In the genomic region with DNA sequence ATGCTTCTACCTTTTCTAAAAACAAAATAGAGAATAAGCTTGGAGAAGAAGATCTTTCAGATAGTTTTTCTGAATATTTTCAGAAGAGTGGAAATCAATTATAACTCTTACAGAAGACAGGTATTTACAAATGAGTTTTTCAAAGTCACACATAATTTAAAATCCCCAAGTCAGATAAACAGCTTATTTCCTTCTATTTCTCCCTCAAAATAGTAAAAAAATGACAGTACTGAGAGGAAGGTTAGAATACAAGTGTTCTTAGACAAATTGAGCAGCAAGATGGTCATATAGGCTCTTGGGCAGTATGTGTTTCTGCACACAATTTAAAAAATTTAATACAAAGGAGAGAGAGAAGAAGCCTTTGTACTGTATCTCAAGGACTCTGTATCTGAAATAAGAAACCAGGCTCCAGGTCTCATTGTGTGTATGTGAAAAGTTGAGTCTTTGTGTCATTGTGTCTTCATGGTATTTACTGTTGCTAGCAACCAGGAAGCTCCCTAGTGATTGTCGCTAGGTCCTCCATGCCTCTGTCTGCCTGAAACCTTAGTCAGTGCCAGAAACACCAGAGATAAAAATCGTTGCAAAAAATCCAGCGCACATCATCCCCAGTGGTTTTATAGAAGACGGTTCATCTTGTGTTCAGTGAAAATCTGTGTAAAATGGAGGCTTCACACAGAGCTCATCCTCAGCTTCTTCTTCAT, we compare ENCODE assay signal across 8 cellular contexts. TPM values are rescaled to one million over a fixed set of nuclear protein-coding genes. Genes with fewer than 3 reads are reported as not detected.
DNase-seq lines count a peak whose midpoint lies in the region; ATAC-seq and TF ChIP-seq lines count a peak whose summit lies in the region.

No MANE protein-coding gene starts in this region.

- no peak overlapping the region for H4K5ac ChIP-seq in mesendoderm (ENCODE audit: low read length)

- no peak overlapping the region for H3K4ac ChIP-seq in mesendoderm (ENCODE audit: low read depth, low read length)

- H3K27me3 ChIP-seq in mesendoderm (ENCODE audit: insufficient read depth, low read length, poor library complexity), result no peaks in the 10 kb centered on the region
- H3K27me3 ChIP-seq in aorta (ENCODE audit: control insufficient read depth in 1 of 2, insufficient read depth in 2 of 2, low read length in 1 of 2), result no peaks in the 10 kb centered on the region

- DNase-seq in NCI-H82 (lab: John Stamatoyannopoulos, UW), result peak; percentile 30
- no peak for DNase-seq in NCI-H82 treated with DMSO at 0.1 percent for 48 hours (lab: John Stamatoyannopoulos, UW; ENCODE audit: unreplicated experiment)
- peak; percentile 86 for DNase-seq in NCI-H69 (lab: John Stamatoyannopoulos, UW)
- peak; percentile 91 for DNase-seq in choroid plexus epithelial cell (ENCODE audit: low read depth)
- peak; percentile 94 for DNase-seq in mesendoderm
- DNase-seq in aorta, result no peak

- H2AK5ac ChIP-seq in mesendoderm (ENCODE audit: low read length), result no peak overlapping the region

- peaks cover 2% of the 10 kb centered on the region for H3K4me1 ChIP-seq in mesendoderm (ENCODE audit: control insufficient read depth, low read depth, low read length)
- no peaks in the 10 kb centered on the region for H3K4me1 ChIP-seq in aorta (ENCODE audit: control insufficient read depth in 1 of 2, insufficient read depth in 2 of 2, low read length in 2 of 2)

- no peak overlapping the region for H3K56ac ChIP-seq in mesendoderm (ENCODE audit: low read length)

- no peak overlapping the region for H4K8ac ChIP-seq in mesendoderm (ENCODE audit: low read depth, low read length)

- ATAC-seq in aorta (ENCODE audit: low FRiP score), result peak; percentile 68
- ATAC-seq in GM21367 (IDR thresholded peaks at IDR 0.05; ENCODE audit: unreplicated experiment), result no peak
- no peak for ATAC-seq in HG02884 (IDR thresholded peaks at IDR 0.05; ENCODE audit: unreplicated experiment)

- no peak overlapping the region for H3K27ac ChIP-seq in mesendoderm (ENCODE audit: low read depth, low read length)
- H3K27ac ChIP-seq in aorta (ENCODE audit: low read depth in 1 of 2, low read length in 2 of 2), result peak overlapping the region in 1 of 2 donors; percentile 19

- H3K4me3 ChIP-seq in choroid plexus epithelial cell (ENCODE audit: low read depth, low read length) (no peak overlapping the region), mesendoderm (ENCODE audit: low read length) (no peak overlapping the region), aorta (ENCODE audit: low read length in 2 of 2) (no peak overlapping the region)

- no peak overlapping the region for H3K9ac ChIP-seq in mesendoderm (ENCODE audit: low read length)

- H2BK120ac ChIP-seq in mesendoderm (ENCODE audit: low read depth, low read length), result no peak overlapping the region

- no peak overlapping the region for H3K18ac ChIP-seq in mesendoderm (ENCODE audit: low read length)

- H3K23ac ChIP-seq in mesendoderm (ENCODE audit: low read length), result no peak overlapping the region

- TF ChIP-seq CTCF in choroid plexus epithelial cell (conservative IDR thresholded peaks at IDR 0.05; ENCODE audit: low read depth, low read length), result no peak

- intact Hi-C loops in aorta (cut with DNase I), result no loop called here

- no peaks in the 10 kb centered on the region for H3K79me1 ChIP-seq in mesendoderm (ENCODE audit: low read length)

- H3K9me3 ChIP-seq in aorta (ENCODE audit: control insufficient read depth, low read length), result no peaks in the 10 kb centered on the region

- WGBS in mesendoderm (ENCODE audit: extremely low coverage, insufficient coverage, low lambda C conversion rate), result no CpG with 5 or more reads among the region's 4 CpGs
- WGBS in aorta, 2 donors, result 31 to 39% methylated on average over 4 of the region's 4 CpGs

- no peak overlapping the region for H2BK5ac ChIP-seq in mesendoderm (ENCODE audit: low read length)

- no peaks in the 10 kb centered on the region for H3K79me2 ChIP-seq in mesendoderm (ENCODE audit: control insufficient read depth, insufficient read depth, low read length)

- H2BK15ac ChIP-seq in mesendoderm (replicated peaks; ENCODE audit: low read depth), result no peak overlapping the region

- no peak overlapping the region for H3K4me2 ChIP-seq in mesendoderm (ENCODE audit: low read length)

- H3K36me3 ChIP-seq in mesendoderm (ENCODE audit: control insufficient read depth, insufficient read depth, low read length), result no peaks in the 10 kb centered on the region
- H3K36me3 ChIP-seq in aorta (ENCODE audit: control insufficient read depth in 1 of 2, insufficient read depth in 2 of 2, low read length in 1 of 2), result no peaks in the 10 kb centered on the region

RNA-seq across cellular contexts. Expression of gene TUBA1A, which starts 12.9 kb away (rescaled TPM):
- 326 TPM for polyA plus RNA-seq in mesendoderm (2013, experiment 1 of 2)
- polyA plus RNA-seq in mesendoderm (2013, experiment 2 of 2), result 332 TPM
- 100 to 1,000 TPM; 148 to 253 TPM for total RNA-seq in aorta
- polyA plus RNA-seq in aorta, result 100 to 1,000 TPM; 102 to 172 TPM

Comparison
In these comparisons a context has a peak if more than half of its experiments do, and no peak if none do; other contexts are left out.
1. DNase-seq: peak in NCI-H82 (single experiment), NCI-H69 (single experiment), choroid plexus epithelial cell (single experiment) and mesendoderm (single experiment); none in NCI-H82 treated with DMSO at 0.1 percent for 48 hours (single experiment) and aorta (0 of 2).